Comparison of ENCODE assay signal across 14 cellular contexts in the genomic region with DNA sequence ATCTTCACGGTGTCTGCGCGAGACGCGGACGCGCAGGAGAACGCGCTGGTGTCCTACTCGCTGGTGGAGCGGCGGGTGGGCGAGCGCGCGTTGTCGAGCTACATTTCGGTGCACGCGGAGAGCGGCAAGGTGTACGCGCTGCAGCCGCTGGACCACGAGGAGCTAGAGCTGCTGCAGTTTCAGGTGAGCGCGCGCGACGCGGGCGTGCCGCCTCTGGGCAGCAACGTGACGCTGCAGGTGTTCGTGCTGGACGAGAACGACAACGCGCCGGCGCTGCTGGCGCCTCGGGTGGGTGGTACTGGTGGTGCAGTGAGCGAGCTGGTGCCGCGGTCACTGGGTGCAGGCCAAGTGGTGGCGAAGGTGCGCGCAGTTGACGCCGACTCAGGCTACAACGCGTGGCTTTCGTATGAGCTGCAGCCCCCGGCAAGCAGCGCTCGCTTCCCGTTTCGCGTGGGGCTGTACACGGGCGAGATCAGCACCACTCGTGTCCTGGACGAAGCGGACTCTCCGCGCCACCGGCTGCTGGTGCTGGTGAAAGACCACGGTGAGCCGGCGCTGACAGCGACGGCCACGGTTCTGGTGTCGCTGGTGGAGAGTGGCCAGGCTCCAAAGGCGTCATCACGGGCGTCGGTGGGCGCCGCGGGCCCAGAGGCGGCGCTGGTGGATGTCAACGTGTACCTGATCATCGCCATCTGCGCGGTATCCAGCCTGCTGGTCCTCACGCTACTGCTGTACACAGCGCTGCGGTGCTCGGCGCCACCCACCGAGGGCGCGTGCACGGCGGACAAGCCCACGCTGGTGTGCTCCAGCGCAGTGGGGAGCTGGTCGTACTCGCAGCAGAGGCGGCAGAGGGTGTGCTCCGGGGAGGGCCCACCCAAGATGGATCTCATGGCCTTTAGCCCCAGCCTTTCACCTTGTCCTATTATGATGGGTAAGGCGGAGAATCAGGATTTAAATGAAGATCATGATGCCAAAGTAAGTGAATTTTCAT. TPM values are rescaled to one million over a fixed set of nuclear protein-coding genes. Genes with fewer than 3 reads are reported as not detected.
"Had no signal": no experiment of that assay in that cellular context is flagged by ENCODE, and none has a peak within 500 bp of the region (broad histone marks: within the 10 kb centered on the region; RNA-seq: fewer than 3 reads in every experiment).

No MANE protein-coding gene starts in this region.

RNA-seq across cellular contexts. Expression of gene PCDHA6, which starts 2.0 kb away (rescaled TPM):
- total RNA-seq: activated B cell treated with CpG ODN at 0.5 μM for 24 hours; activated CD4-positive, alpha-beta memory T cell treated with anti-CD3 and anti-CD28 coated beads for 36 hours; activated CD4-positive, alpha-beta memory T cell treated with anti-CD3 and anti-CD28 coated beads, Interleukin-2, amount 10 ng/mL, durations not matched to agents 7 days and 5 days; activated CD4-positive, alpha-beta T cell treated with anti-CD3 and anti-CD28 coated beads for 36 hours; activated CD4-positive, alpha-beta T cell treated with anti-CD3 and anti-CD28 coated beads, Interleukin-2, amount 10 ng/mL, durations not matched to agents 24 days and 14 days; activated CD4-positive, alpha-beta T cell treated with anti-CD3 and anti-CD28 coated beads, Interleukin-2, amount 10 ng/mL, durations not matched to agents 7 days and 5 days; activated CD8-positive, alpha-beta memory T cell treated with anti-CD3 and anti-CD28 coated beads for 36 hours; activated CD8-positive, alpha-beta memory T cell treated with anti-CD3 and anti-CD28 coated beads, Interleukin-2, amount 10 ng/mL, durations not matched to agents 7 days and 5 days; activated CD8-positive, alpha-beta T cell treated with anti-CD3 and anti-CD28 coated beads for 36 hours; activated CD8-positive, alpha-beta T cell treated with anti-CD3 and anti-CD28 coated beads, Interleukin-2, amount 10 ng/mL, durations not matched to agents 7 days and 5 days; T-cell; T-helper 1 cell treated with Interleukin-12 subunit alpha and Interleukin-12 subunit beta and Interleukin-4 antibody, amounts not matched to agents 30 ng/mL and 1 ng/mL, for 36 hours; T-helper 17 cell; T-helper 2 cell treated with Interferon-gamma antibody and Interleukin-4, amounts not matched to agents 100 ng/mL and 5 ng/mL, for 36 hours had no signal

RNA-seq across cellular contexts. Expression of gene PCDHA7, which starts 4.3 kb away (rescaled TPM):
- total RNA-seq: activated B cell treated with CpG ODN at 0.5 μM for 24 hours; activated CD4-positive, alpha-beta memory T cell treated with anti-CD3 and anti-CD28 coated beads for 36 hours; activated CD4-positive, alpha-beta memory T cell treated with anti-CD3 and anti-CD28 coated beads, Interleukin-2, amount 10 ng/mL, durations not matched to agents 7 days and 5 days; activated CD4-positive, alpha-beta T cell treated with anti-CD3 and anti-CD28 coated beads for 36 hours; activated CD4-positive, alpha-beta T cell treated with anti-CD3 and anti-CD28 coated beads, Interleukin-2, amount 10 ng/mL, durations not matched to agents 24 days and 14 days; activated CD4-positive, alpha-beta T cell treated with anti-CD3 and anti-CD28 coated beads, Interleukin-2, amount 10 ng/mL, durations not matched to agents 7 days and 5 days; activated CD8-positive, alpha-beta memory T cell treated with anti-CD3 and anti-CD28 coated beads for 36 hours; activated CD8-positive, alpha-beta memory T cell treated with anti-CD3 and anti-CD28 coated beads, Interleukin-2, amount 10 ng/mL, durations not matched to agents 7 days and 5 days; activated CD8-positive, alpha-beta T cell treated with anti-CD3 and anti-CD28 coated beads for 36 hours; activated CD8-positive, alpha-beta T cell treated with anti-CD3 and anti-CD28 coated beads, Interleukin-2, amount 10 ng/mL, durations not matched to agents 7 days and 5 days; T-cell; T-helper 1 cell treated with Interleukin-12 subunit alpha and Interleukin-12 subunit beta and Interleukin-4 antibody, amounts not matched to agents 30 ng/mL and 1 ng/mL, for 36 hours; T-helper 17 cell; T-helper 2 cell treated with Interferon-gamma antibody and Interleukin-4, amounts not matched to agents 100 ng/mL and 5 ng/mL, for 36 hours had no signal

RNA-seq across cellular contexts. Expression of gene PCDHA5, which starts 8.4 kb away (rescaled TPM):
- total RNA-seq: activated B cell treated with CpG ODN at 0.5 μM for 24 hours; activated CD4-positive, alpha-beta memory T cell treated with anti-CD3 and anti-CD28 coated beads for 36 hours; activated CD4-positive, alpha-beta memory T cell treated with anti-CD3 and anti-CD28 coated beads, Interleukin-2, amount 10 ng/mL, durations not matched to agents 7 days and 5 days; activated CD4-positive, alpha-beta T cell treated with anti-CD3 and anti-CD28 coated beads for 36 hours; activated CD4-positive, alpha-beta T cell treated with anti-CD3 and anti-CD28 coated beads, Interleukin-2, amount 10 ng/mL, durations not matched to agents 24 days and 14 days; activated CD4-positive, alpha-beta T cell treated with anti-CD3 and anti-CD28 coated beads, Interleukin-2, amount 10 ng/mL, durations not matched to agents 7 days and 5 days; activated CD8-positive, alpha-beta memory T cell treated with anti-CD3 and anti-CD28 coated beads for 36 hours; activated CD8-positive, alpha-beta memory T cell treated with anti-CD3 and anti-CD28 coated beads, Interleukin-2, amount 10 ng/mL, durations not matched to agents 7 days and 5 days; activated CD8-positive, alpha-beta T cell treated with anti-CD3 and anti-CD28 coated beads for 36 hours; activated CD8-positive, alpha-beta T cell treated with anti-CD3 and anti-CD28 coated beads, Interleukin-2, amount 10 ng/mL, durations not matched to agents 7 days and 5 days; T-cell; T-helper 1 cell treated with Interleukin-12 subunit alpha and Interleukin-12 subunit beta and Interleukin-4 antibody, amounts not matched to agents 30 ng/mL and 1 ng/mL, for 36 hours; T-helper 17 cell; T-helper 2 cell treated with Interferon-gamma antibody and Interleukin-4, amounts not matched to agents 100 ng/mL and 5 ng/mL, for 36 hours had no signal

RNA-seq across cellular contexts. Expression of gene PCDHA8, which starts 11.2 kb away (rescaled TPM):
- total RNA-seq: activated B cell treated with CpG ODN at 0.5 μM for 24 hours; activated CD4-positive, alpha-beta memory T cell treated with anti-CD3 and anti-CD28 coated beads for 36 hours; activated CD4-positive, alpha-beta memory T cell treated with anti-CD3 and anti-CD28 coated beads, Interleukin-2, amount 10 ng/mL, durations not matched to agents 7 days and 5 days; activated CD4-positive, alpha-beta T cell treated with anti-CD3 and anti-CD28 coated beads for 36 hours; activated CD4-positive, alpha-beta T cell treated with anti-CD3 and anti-CD28 coated beads, Interleukin-2, amount 10 ng/mL, durations not matched to agents 24 days and 14 days; activated CD4-positive, alpha-beta T cell treated with anti-CD3 and anti-CD28 coated beads, Interleukin-2, amount 10 ng/mL, durations not matched to agents 7 days and 5 days; activated CD8-positive, alpha-beta memory T cell treated with anti-CD3 and anti-CD28 coated beads for 36 hours; activated CD8-positive, alpha-beta memory T cell treated with anti-CD3 and anti-CD28 coated beads, Interleukin-2, amount 10 ng/mL, durations not matched to agents 7 days and 5 days; activated CD8-positive, alpha-beta T cell treated with anti-CD3 and anti-CD28 coated beads for 36 hours; activated CD8-positive, alpha-beta T cell treated with anti-CD3 and anti-CD28 coated beads, Interleukin-2, amount 10 ng/mL, durations not matched to agents 7 days and 5 days; T-cell; T-helper 1 cell treated with Interleukin-12 subunit alpha and Interleukin-12 subunit beta and Interleukin-4 antibody, amounts not matched to agents 30 ng/mL and 1 ng/mL, for 36 hours; T-helper 17 cell; T-helper 2 cell treated with Interferon-gamma antibody and Interleukin-4, amounts not matched to agents 100 ng/mL and 5 ng/mL, for 36 hours had no signal

RNA-seq across cellular contexts. Expression of gene PCDHA9, which starts 18.4 kb away (rescaled TPM):
- total RNA-seq: activated B cell treated with CpG ODN at 0.5 μM for 24 hours; activated CD4-positive, alpha-beta memory T cell treated with anti-CD3 and anti-CD28 coated beads for 36 hours; activated CD4-positive, alpha-beta memory T cell treated with anti-CD3 and anti-CD28 coated beads, Interleukin-2, amount 10 ng/mL, durations not matched to agents 7 days and 5 days; activated CD4-positive, alpha-beta T cell treated with anti-CD3 and anti-CD28 coated beads for 36 hours; activated CD4-positive, alpha-beta T cell treated with anti-CD3 and anti-CD28 coated beads, Interleukin-2, amount 10 ng/mL, durations not matched to agents 24 days and 14 days; activated CD4-positive, alpha-beta T cell treated with anti-CD3 and anti-CD28 coated beads, Interleukin-2, amount 10 ng/mL, durations not matched to agents 7 days and 5 days; activated CD8-positive, alpha-beta memory T cell treated with anti-CD3 and anti-CD28 coated beads for 36 hours; activated CD8-positive, alpha-beta memory T cell treated with anti-CD3 and anti-CD28 coated beads, Interleukin-2, amount 10 ng/mL, durations not matched to agents 7 days and 5 days; activated CD8-positive, alpha-beta T cell treated with anti-CD3 and anti-CD28 coated beads for 36 hours; activated CD8-positive, alpha-beta T cell treated with anti-CD3 and anti-CD28 coated beads, Interleukin-2, amount 10 ng/mL, durations not matched to agents 7 days and 5 days; T-cell; T-helper 1 cell treated with Interleukin-12 subunit alpha and Interleukin-12 subunit beta and Interleukin-4 antibody, amounts not matched to agents 30 ng/mL and 1 ng/mL, for 36 hours; T-helper 17 cell; T-helper 2 cell treated with Interferon-gamma antibody and Interleukin-4, amounts not matched to agents 100 ng/mL and 5 ng/mL, for 36 hours had no signal
